20 cellular contexts compared by ENCODE assay signal in the genomic region with DNA sequence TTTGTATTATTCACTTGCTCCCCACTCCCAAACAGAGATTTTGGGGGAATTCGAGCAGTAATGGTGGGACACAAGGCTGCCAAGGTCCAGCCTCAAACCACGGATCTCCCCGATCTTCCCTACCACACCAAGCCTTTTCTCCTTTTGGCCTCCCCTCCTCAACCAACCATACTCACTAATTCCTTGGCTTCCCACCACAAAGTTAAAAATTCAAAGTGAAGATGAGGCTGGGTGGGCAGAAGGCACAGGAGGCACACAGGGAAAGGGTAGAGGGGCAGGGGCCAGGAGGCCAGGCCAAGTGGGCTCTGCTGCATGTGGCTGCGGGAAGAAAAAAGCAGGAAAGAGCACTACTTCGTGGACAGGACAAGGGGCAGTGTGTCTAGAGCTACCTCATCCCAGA. TPM values are rescaled to one million over a fixed set of nuclear protein-coding genes. Genes with fewer than 3 reads are reported as not detected.
DNase-seq lines count a peak whose midpoint lies in the region; ATAC-seq and TF ChIP-seq lines count a peak whose summit lies in the region.
"Had no signal": no experiment of that assay in that cellular context is flagged by ENCODE, and none has a peak within 500 bp of the region (broad histone marks: within the 10 kb centered on the region; RNA-seq: fewer than 3 reads in every experiment).

No MANE protein-coding gene starts in this region.

- H3K27ac Mint-ChIP-seq in nephron = peak overlapping the region; percentile 88 to 100 (median 99)
- H3K27ac Mint-ChIP-seq: activated CD4-positive, alpha-beta T cell treated with anti-CD3 and anti-CD28 coated beads, Interleukin-2, amount 10 ng/mL, durations not matched to agents 7 days and 5 days; stimulated activated naive B cell treated with anti-CD40 and anti-IgM and Interleukin-4, amounts not matched to agents 10 μg/mL and 1 μg/mL and 100 μg/mL, for 72 hours had no signal

- H3K4me1 ChIP-seq in Peyer's patch (peaks cover 0 to 89% (median 2%) of the 10 kb centered on the region in 4 donors), esophagus squamous epithelium (peaks cover 17 to 100% (median 87%) of the 10 kb centered on the region in 3 donors), upper lobe of left lung (peaks cover 9 to 15% (median 12%) of the 10 kb centered on the region in 4 donors)
- H3K4me1 ChIP-seq: foreskin keratinocyte had no signal

- intact Hi-C loops in esophagus squamous epithelium (cut with DNase I) = no loop called here

- H3K9me3 ChIP-seq in Peyer's patch (no peaks in the 10 kb centered on the region), esophagus squamous epithelium (no peaks in the 10 kb centered on the region), upper lobe of left lung (no peaks in the 10 kb centered on the region)
- H3K9me3 ChIP-seq: right atrium auricular region had no signal

- H3K27me3 ChIP-seq in Peyer's patch (no peaks in the 10 kb centered on the region), esophagus squamous epithelium (peaks cover 0 to 76% (median 0%) of the 10 kb centered on the region in 4 donors), upper lobe of left lung (peaks cover 0 to 15% (median 4%) of the 10 kb centered on the region in 4 donors)

- H3K36me3 ChIP-seq in Peyer's patch (no peaks in the 10 kb centered on the region), esophagus squamous epithelium (no peaks in the 10 kb centered on the region), upper lobe of left lung (no peaks in the 10 kb centered on the region)
- H3K36me3 ChIP-seq: right atrium auricular region had no signal

- no peaks in the 10 kb centered on the region for H3K36me3 Mint-ChIP-seq in nephron (ENCODE audit: low read depth)
- H3K36me3 Mint-ChIP-seq: stimulated activated naive B cell treated with anti-CD40 and anti-IgM and Interleukin-4, amounts not matched to agents 10 μg/mL and 1 μg/mL and 100 μg/mL, for 72 hours had no signal

- TF ChIP-seq CTCF in Peyer's patch (IDR thresholded peaks at IDR 0.05) = no peak
- TF ChIP-seq CTCF in esophagus squamous epithelium (IDR thresholded peaks at IDR 0.05) = no peak
- TF ChIP-seq CTCF in nephron (IDR thresholded peaks at IDR 0.05; ENCODE audit: unreplicated experiment in 3 of 3) = no peak
- TF ChIP-seq CTCF in upper lobe of left lung (IDR thresholded peaks at IDR 0.05) = no peak

- peaks cover 59% of the 10 kb centered on the region for H3K4me1 Mint-ChIP-seq in nephron

- no peak for ATAC-seq in upper lobe of left lung (ENCODE audit: low FRiP score in 2 of 2)
- ATAC-seq in GM19328 (IDR thresholded peaks at IDR 0.05; ENCODE audit: unreplicated experiment) = no peak
- ATAC-seq in HG02852 (IDR thresholded peaks at IDR 0.05; ENCODE audit: unreplicated experiment) = no peak
- ATAC-seq: foreskin keratinocyte; stimulated activated naive B cell treated with anti-CD40 and anti-IgM and Interleukin-4, amounts not matched to agents 10 μg/mL and 1 μg/mL and 100 μg/mL, for 72 hours had no signal

- no peak for TF ChIP-seq POLR2A in Peyer's patch (IDR thresholded peaks at IDR 0.05)
- no peak for TF ChIP-seq POLR2A in esophagus squamous epithelium (IDR thresholded peaks at IDR 0.05)
- no peak for TF ChIP-seq POLR2A in upper lobe of left lung (IDR thresholded peaks at IDR 0.05)

- WGBS in esophagus squamous epithelium, 2 donors = 42 to 47% methylated on average over 5 of the region's 5 CpGs
- 42 to 47% methylated on average over 5 of the region's 5 CpGs for WGBS in upper lobe of left lung, 2 donors

- DNase-seq in Peyer's patch (peak in 1 of 3 donors; percentile 9), esophagus squamous epithelium (lab: John Stamatoyannopoulos, UW) (no peak), upper lobe of left lung (no peak), NCI-H82 treated with DMSO at 0.1 percent for 48 hours (lab: John Stamatoyannopoulos, UW; ENCODE audit: unreplicated experiment) (no peak), SIG-M5 (lab: John Stamatoyannopoulos, UW) (no peak)
- DNase-seq: activated CD4-positive, alpha-beta T cell treated with anti-CD3 and anti-CD28 coated beads, Interleukin-2, amount 10 ng/mL, durations not matched to agents 7 days and 5 days; activated effector memory CD4-positive, alpha-beta T cell treated with anti-CD3 and anti-CD28 coated beads, Interleukin-2, amount 50 U/mL, for 16 hours; EL; foreskin keratinocyte; NCI-H1092 treated with DMSO at 0.1 percent for 48 hours; NCI-H2107; NCI-H510A; stimulated activated naive B cell treated with anti-CD40 and anti-IgM and Interleukin-4, amounts not matched to agents 10 μg/mL and 1 μg/mL and 100 μg/mL, for 72 hours; trophoblast cell had no signal

- TF ChIP-seq EP300 in upper lobe of left lung (IDR thresholded peaks at IDR 0.05) = no peak

- peak overlapping the region; percentile 27 to 96 (median 62) for H3K27ac ChIP-seq in Peyer's patch
- H3K27ac ChIP-seq in esophagus squamous epithelium = peak overlapping the region; percentile 89 to 92 (median 91)
- H3K27ac ChIP-seq in upper lobe of left lung = peak overlapping the region in 3 of 4 donors; percentile 22 to 83 (median 69)
- H3K27ac ChIP-seq: foreskin keratinocyte, right atrium auricular region had no signal

- H3K27me3 Mint-ChIP-seq in nephron (ENCODE audit: low read depth) = peaks cover 19% of the 10 kb centered on the region

- H3K4me3 ChIP-seq in Peyer's patch (no peak overlapping the region), esophagus squamous epithelium (peak overlapping the region in 3 of 4 donors; percentile 1 to 71 (median 55)), upper lobe of left lung (no peak overlapping the region)

- no peaks in the 10 kb centered on the region for H3K9me3 Mint-ChIP-seq in nephron
- H3K9me3 Mint-ChIP-seq: activated CD4-positive, alpha-beta T cell treated with anti-CD3 and anti-CD28 coated beads, Interleukin-2, amount 10 ng/mL, durations not matched to agents 7 days and 5 days; stimulated activated naive B cell treated with anti-CD40 and anti-IgM and Interleukin-4, amounts not matched to agents 10 μg/mL and 1 μg/mL and 100 μg/mL, for 72 hours had no signal

- H3K4me3 Mint-ChIP-seq in nephron = peak overlapping the region; percentile 76 to 82 (median 82)
- H3K4me3 Mint-ChIP-seq: activated CD4-positive, alpha-beta T cell treated with anti-CD3 and anti-CD28 coated beads, Interleukin-2, amount 10 ng/mL, durations not matched to agents 7 days and 5 days; stimulated activated naive B cell treated with anti-CD40 and anti-IgM and Interleukin-4, amounts not matched to agents 10 μg/mL and 1 μg/mL and 100 μg/mL, for 72 hours had no signal

RNA-seq across cellular contexts. Expression of a gene that starts 15.2 kb away (rescaled TPM):
- total RNA-seq in Peyer's patch = 1 to 10 TPM; 1.8 to 6.6 (median 5.1) TPM
- total RNA-seq in esophagus squamous epithelium = 1 to 10 TPM in 3 of 4 donors, under 1 TPM in 1; 0.27 to 2.9 (median 1.8) TPM
- 1 to 10 TPM in 4 of 6 donors, under 1 TPM in 2; 0.61 to 5.6 (median 2.0) TPM for total RNA-seq in upper lobe of left lung

RNA-seq across cellular contexts. Expression of a gene that starts 18.0 kb away (rescaled TPM):
- total RNA-seq in Peyer's patch (1 to 10 TPM; 1.4 to 9.6 (median 4.1) TPM), esophagus squamous epithelium (10 to 100 TPM in 3 of 4 donors, 1 to 10 TPM in 1; 9.2 to 24.2 (median 17.1) TPM), upper lobe of left lung (10 to 100 TPM in 2 of 6 donors, 1 to 10 TPM in 4; 1.4 to 16.1 (median 7.4) TPM)
- total RNA-seq: cerebellum had no signal

RNA-seq across cellular contexts. Expression of a gene that starts 27.1 kb away (rescaled TPM):
- total RNA-seq in Peyer's patch (10 to 100 TPM; 37.0 to 89.3 (median 65.4) TPM), esophagus squamous epithelium (10 to 100 TPM in 1 of 4 donors, 1 to 10 TPM in 3; 2.5 to 11.1 (median 5.8) TPM), upper lobe of left lung (10 to 100 TPM in 2 of 6 donors, 1 to 10 TPM in 4; 2.9 to 12.6 (median 7.9) TPM)
- total RNA-seq: cerebellum had no signal

RNA-seq across cellular contexts. Expression of a gene that starts 30.6 kb away (rescaled TPM):
- 10 to 100 TPM in 3 of 4 donors, 1 to 10 TPM in 1; 7.7 to 22.5 (median 15.0) TPM for total RNA-seq in Peyer's patch
- not detected for total RNA-seq in esophagus squamous epithelium
- 1 to 10 TPM in 4 of 6 donors, under 1 TPM in 2; 0.39 to 5.0 (median 1.5) TPM for total RNA-seq in upper lobe of left lung
- total RNA-seq: activated CD4-positive, alpha-beta T cell treated with anti-CD3 and anti-CD28 coated beads, Interleukin-2, amount 10 ng/mL, durations not matched to agents 7 days and 5 days; cerebellum; foreskin keratinocyte; right atrium auricular region had no signal

RNA-seq across cellular contexts. Expression of a gene that starts 32.1 kb away (rescaled TPM):
- total RNA-seq in Peyer's patch = not detected
- total RNA-seq in esophagus squamous epithelium = under 1 TPM in 1 of 4 donors, not detected in 3; 0.19 TPM
- total RNA-seq in upper lobe of left lung = not detected
- total RNA-seq: activated CD4-positive, alpha-beta T cell treated with anti-CD3 and anti-CD28 coated beads, Interleukin-2, amount 10 ng/mL, durations not matched to agents 7 days and 5 days; cerebellum; foreskin keratinocyte; right atrium auricular region; T-helper 1 cell treated with Interleukin-12 subunit alpha and Interleukin-12 subunit beta and Interleukin-4 antibody, amounts not matched to agents 30 ng/mL and 1 ng/mL, for 36 hours had no signal

Comparison
In these comparisons a context has a peak if more than half of its experiments do, and no peak if none do; other contexts are left out.
1. H3K4me3 ChIP-seq: peak in esophagus squamous epithelium (3 of 4); none in Peyer's patch (0 of 4) and upper lobe of left lung (0 of 4).
2. Peak in every context shown above with its lines, with median percentiles within 50 percentile points of each other: H3K27ac ChIP-seq.